Comparison of ENCODE assay signal across 8 cellular contexts in the genomic region with DNA sequence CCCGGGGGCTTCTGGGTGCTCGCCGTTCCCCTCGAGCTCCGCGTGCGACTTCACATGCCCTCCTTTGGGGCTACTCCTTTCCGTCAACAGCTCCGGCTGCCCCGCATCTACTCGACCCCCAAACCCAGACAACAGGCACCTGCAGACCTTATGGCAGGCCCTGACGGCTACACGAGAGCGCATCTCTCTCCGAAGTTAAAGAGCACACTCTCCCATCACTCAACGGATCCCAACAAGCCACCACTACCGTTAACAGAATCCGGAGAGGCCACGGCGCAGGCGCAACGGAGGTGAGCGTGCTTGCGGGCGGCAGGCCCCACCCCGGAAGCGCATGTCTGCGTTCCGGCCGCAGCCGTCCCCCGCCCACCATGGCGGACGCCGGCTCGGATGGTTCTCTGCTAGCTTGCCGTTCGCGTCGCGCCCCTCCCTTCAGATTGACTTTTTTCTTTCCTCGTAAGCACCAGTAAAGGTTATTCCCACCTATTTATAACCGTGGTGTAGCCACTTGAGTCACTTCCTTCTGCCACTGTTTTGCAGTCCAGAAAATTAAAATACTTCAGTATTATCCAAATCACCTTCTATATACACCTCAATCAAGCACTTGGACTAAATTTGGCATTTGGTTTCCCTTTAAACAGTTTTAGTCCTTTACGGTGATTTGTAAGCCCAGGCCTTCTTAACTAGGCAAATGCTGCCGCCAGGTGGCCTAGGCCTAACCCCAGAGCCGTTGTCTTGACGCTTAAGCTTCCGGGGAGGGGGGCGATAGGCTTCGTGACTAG. TPM values are rescaled to one million over a fixed set of nuclear protein-coding genes. Genes with fewer than 3 reads are reported as not detected.
DNase-seq lines count a peak whose midpoint lies in the region; ATAC-seq and TF ChIP-seq lines count a peak whose summit lies in the region.

A gene (minus strand): TSS at position 269 of the 779 bp plus-strand sequence. CDS start 86 bp downstream, at position 183.

- no peaks in the 10 kb centered on the region for H3K27me3 ChIP-seq in cardiac muscle cell
- no peaks in the 10 kb centered on the region for H3K27me3 ChIP-seq in trophoblast cell (ENCODE audit: insufficient read depth, low read length)
- H3K27me3 ChIP-seq in transverse colon = no peaks in the 10 kb centered on the region

- peak within 1 kb of the TSS; percentile 30 for H3K18ac ChIP-seq in trophoblast cell (ENCODE audit: low read length)

- no peak for TF ChIP-seq EP300 in transverse colon (IDR thresholded peaks at IDR 0.05; ENCODE audit: low read depth)

- DNase-seq in NCI-H1417 treated with DMSO at 0.1 percent for 48 hours (lab: John Stamatoyannopoulos, UW) (peak; percentile 63), SW 1271 (lab: John Stamatoyannopoulos, UW) (peak; percentile 85 to 91), cardiac muscle cell (ENCODE audit: low read depth in 1 of 2, low spot score in 1 of 2) (peak; percentile 95 to 96), trophoblast cell (peak; percentile 94 to 97), transverse colon (peak; percentile 95)
- DNase-seq in activated naive CD8-positive, alpha-beta T cell treated with anti-CD3 and anti-CD28 coated beads, Interleukin-2, amount 50 U/mL, for 16 hours (ENCODE audit: low read depth, low spot score) = peak; percentile 89

- TF ChIP-seq CTCF in GM12875 (IDR thresholded peaks at IDR 0.05; ENCODE audit: borderline replicate concordance, insufficient read depth, low read depth, low read length) = peak; percentile 61; the same call in 1 of the 2 replicates
- peak; percentile 59 for TF ChIP-seq CTCF in cardiac muscle cell (IDR thresholded peaks at IDR 0.05; ENCODE audit: low read depth, low read length)
- TF ChIP-seq CTCF in transverse colon (IDR thresholded peaks at IDR 0.05) = peak; percentile 44 to 79 (median 53)

- H4K12ac ChIP-seq in trophoblast cell (ENCODE audit: low read depth, low read length) = peak within 1 kb of the TSS; percentile 4

- no peak within 1 kb of the TSS for H2AK5ac ChIP-seq in trophoblast cell (ENCODE audit: low read length)

- H2BK12ac ChIP-seq in trophoblast cell (ENCODE audit: low read length) = no peak within 1 kb of the TSS

- no peak within 1 kb of the TSS for H3K23ac ChIP-seq in trophoblast cell (ENCODE audit: low read length)

- H3K4me2 ChIP-seq in trophoblast cell (ENCODE audit: low read length) = peak within 1 kb of the TSS; percentile 76

- H2AFZ ChIP-seq in trophoblast cell (ENCODE audit: insufficient read depth, low read length, poor library complexity) = peak within 1 kb of the TSS; percentile 27

- TF ChIP-seq POLR2A in transverse colon (IDR thresholded peaks at IDR 0.05) = peak; percentile 76

- no CpG with 5 or more reads among the region's 50 CpGs for WGBS in trophoblast cell (ENCODE audit: extremely low coverage, insufficient coverage, insufficient read length)
- WGBS in transverse colon (ENCODE audit: low coverage in 1 of 2), 2 donors = 1% methylated on average over 49 of the region's 50 CpGs; no CpG with 5 or more reads in 1 of the 2 donors

- H3K4me3 ChIP-seq in GM12875 (ENCODE audit: low read depth, low read length) (peak within 1 kb of the TSS; percentile 73), cardiac muscle cell (peak within 1 kb of the TSS; percentile 48), trophoblast cell (ENCODE audit: low read depth, low read length) (peak within 1 kb of the TSS; percentile 77), transverse colon (peak within 1 kb of the TSS; percentile 48 to 78 (median 68))

- H2BK120ac ChIP-seq in trophoblast cell (ENCODE audit: insufficient read depth, low read length, poor library complexity) = no peak within 1 kb of the TSS

- H3K27ac ChIP-seq in cardiac muscle cell = peak within 1 kb of the TSS; percentile 86
- peak within 1 kb of the TSS; percentile 77 for H3K27ac ChIP-seq in trophoblast cell (ENCODE audit: low read depth, low read length)
- peak within 1 kb of the TSS; percentile 86 to 92 (median 91) for H3K27ac ChIP-seq in transverse colon

- no peak within 1 kb of the TSS for H4K91ac ChIP-seq in trophoblast cell (ENCODE audit: low read depth, low read length)

- H3K14ac ChIP-seq in trophoblast cell (ENCODE audit: low read length) = peak within 1 kb of the TSS; percentile 26

- peaks cover 3% of the 10 kb centered on the region for H3K79me2 ChIP-seq in trophoblast cell (ENCODE audit: control insufficient read depth, insufficient read depth, low read length, poor library complexity)

- ATAC-seq in HG02798 (IDR thresholded peaks at IDR 0.05; ENCODE audit: poor library complexity, unreplicated experiment) = peak; percentile 91

- H3K4me1 ChIP-seq in cardiac muscle cell (ENCODE audit: low read depth) = peaks cover 11% of the 10 kb centered on the region
- H3K4me1 ChIP-seq in trophoblast cell (ENCODE audit: control insufficient read depth in 1 of 2, insufficient read depth in 2 of 2, low read length in 2 of 2) = peaks cover 2 to 3% of the 10 kb centered on the region in 2 experiments
- peaks cover 18 to 73% (median 46%) of the 10 kb centered on the region in 4 donors for H3K4me1 ChIP-seq in transverse colon

- H3K9ac ChIP-seq in trophoblast cell (ENCODE audit: low read length) = peak within 1 kb of the TSS; percentile 74

- intact Hi-C loops in transverse colon (cut with DNase I; ENCODE audit: low total_unique reads) = no loop called here

- H3K36me3 ChIP-seq in cardiac muscle cell (peaks cover 46% of the 10 kb centered on the region), trophoblast cell (ENCODE audit: control insufficient read depth in 1 of 2, insufficient read depth in 2 of 2, low read length in 2 of 2) (peaks cover 5 to 22% of the 10 kb centered on the region in 2 experiments), transverse colon (peaks cover 0 to 35% (median 16%) of the 10 kb centered on the region in 4 donors)

- peak within 1 kb of the TSS; percentile 27 for H3K4ac ChIP-seq in trophoblast cell (ENCODE audit: low read depth, low read length)

- H4K8ac ChIP-seq in trophoblast cell (ENCODE audit: low read depth, low read length) = peak within 1 kb of the TSS; percentile 30

- H3K9me3 ChIP-seq in cardiac muscle cell (ENCODE audit: low read depth) (no peaks in the 10 kb centered on the region), trophoblast cell (ENCODE audit: insufficient read depth, low read depth, low read length) (no peaks in the 10 kb centered on the region), transverse colon (no peaks in the 10 kb centered on the region)

- peaks cover 4% of the 10 kb centered on the region for H3K79me1 ChIP-seq in trophoblast cell (ENCODE audit: low read length)

- in situ Hi-C loops in transverse colon (cut with MboI; ENCODE audit: low pct_ligation_motif_present in 1 of 4, low pct_unique_long_range_greater_than_20kb in 1 of 4, low sequenced_read_pairs in 3 of 4) = loop anchor here in 1 of 4 donors (10.0 kb wide), 1 partner anchor 72 kb away; no protein-coding TSS in a partner anchor

- H2BK5ac ChIP-seq in trophoblast cell (ENCODE audit: low read depth, low read length, poor library complexity) = no peak within 1 kb of the TSS

RNA-seq across cellular contexts. Expression of the gene that starts here (rescaled TPM):
- total RNA-seq in cardiac muscle cell = 8.1 and 17.0 TPM in 2 replicates
- 22.2 and 32.9 TPM in 2 replicates for polyA plus RNA-seq in cardiac muscle cell
- 7.7 and 8.4 TPM in 2 replicates for polyA plus RNA-seq in trophoblast cell (2013)
- 10 to 100 TPM in 1 of 4 donors, 1 to 10 TPM in 3; 4.8 to 10.8 (median 6.3) TPM for total RNA-seq in transverse colon

Comparison
In these comparisons a context has a peak if more than half of its experiments do, and no peak if none do; other contexts are left out.
1. Peak in every context shown above with its lines: DNase-seq, ATAC-seq, H3K4me3 ChIP-seq and H3K27ac ChIP-seq.